Comparison of ENCODE assay signal across 1 cellular context in genomic region chr4:104015680-104016079, GRCh38.
TF ChIP-seq lines count a peak whose summit lies in the region.

No MANE protein-coding gene starts in this region.

TF ChIP-seq in H1, 55 proteins besides CTCF, POLR2A, EP300 and RAD21 (continued from another document):
- TF ChIP-seq CHD7 (IDR thresholded peaks at IDR 0.05; ENCODE audit: insufficient replicate concordance, low read length), result no peak
- TF ChIP-seq BACH1 (IDR thresholded peaks at IDR 0.05; ENCODE audit: low read length), result no peak
- TF ChIP-seq SIX5 (IDR thresholded peaks at IDR 0.05; ENCODE audit: low read depth, low read length), result no peak
- TF ChIP-seq SRF (IDR thresholded peaks at IDR 0.05; ENCODE audit: low read depth, low read length), result no peak
- TF ChIP-seq SIRT6 (IDR thresholded peaks at IDR 0.05; ENCODE audit: low read length), result no peak
- no peak for TF ChIP-seq E2F6 (IDR thresholded peaks at IDR 0.05)
- no peak for TF ChIP-seq BRCA1 (IDR thresholded peaks at IDR 0.05; ENCODE audit: low read depth, low read length)
- TF ChIP-seq TAF7 (optimal IDR thresholded peaks at IDR 0.05; ENCODE audit: borderline replicate concordance, low read depth, low read length), result no peak
- no peak for TF ChIP-seq USF2 (IDR thresholded peaks at IDR 0.05; ENCODE audit: low read length)
- no peak for TF ChIP-seq SIN3A (conservative IDR thresholded peaks at IDR 0.05 in 1 of 2, IDR thresholded peaks at IDR 0.05 in 1 of 2; ENCODE audit: low read depth in 1 of 2, low read length in 2 of 2)
- TF ChIP-seq TBP (IDR thresholded peaks at IDR 0.05; ENCODE audit: low read depth, low read length), result no peak
